In the genomic region with DNA sequence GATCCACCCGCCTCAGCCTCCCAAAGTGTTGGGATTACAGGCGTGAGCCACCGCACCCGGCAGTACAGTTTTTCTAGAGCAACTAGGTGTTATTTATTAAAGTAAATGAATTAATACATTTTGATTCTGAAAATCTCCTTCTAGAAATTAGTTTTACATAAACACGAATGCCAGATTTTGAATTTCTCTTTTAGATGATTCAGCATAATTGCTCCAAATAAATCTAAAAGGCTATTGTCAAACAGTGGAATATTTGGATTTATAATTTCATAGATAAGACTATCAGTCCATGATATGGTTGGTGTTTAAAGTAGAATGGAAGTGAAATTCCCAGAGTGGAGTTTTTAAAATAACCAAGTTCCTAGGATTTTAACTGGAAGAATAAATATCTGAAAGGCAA, we compare ENCODE assay signal across 2 cellular contexts.
TF ChIP-seq lines count a peak whose summit lies in the region.

No MANE protein-coding gene starts in this region.

TF ChIP-seq in SK-N-SH, 30 proteins besides CTCF, POLR2A, EP300 and RAD21 (continued from another document):
- TF ChIP-seq, protein P1, sequence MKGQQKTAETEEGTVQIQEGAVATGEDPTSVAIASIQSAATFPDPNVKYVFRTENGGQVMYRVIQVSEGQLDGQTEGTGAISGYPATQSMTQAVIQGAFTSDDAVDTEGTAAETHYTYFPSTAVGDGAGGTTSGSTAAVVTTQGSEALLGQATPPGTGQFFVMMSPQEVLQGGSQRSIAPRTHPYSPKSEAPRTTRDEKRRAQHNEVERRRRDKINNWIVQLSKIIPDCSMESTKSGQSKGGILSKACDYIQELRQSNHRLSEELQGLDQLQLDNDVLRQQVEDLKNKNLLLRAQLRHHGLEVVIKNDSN (IDR thresholded peaks at IDR 0.05; ENCODE audit: borderline replicate concordance, low read depth): no peak
- TF ChIP-seq TCF12 (IDR thresholded peaks at IDR 0.05): no peak
- TF ChIP-seq, protein P2, sequence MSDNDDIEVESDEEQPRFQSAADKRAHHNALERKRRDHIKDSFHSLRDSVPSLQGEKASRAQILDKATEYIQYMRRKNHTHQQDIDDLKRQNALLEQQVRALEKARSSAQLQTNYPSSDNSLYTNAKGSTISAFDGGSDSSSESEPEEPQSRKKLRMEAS (IDR thresholded peaks at IDR 0.05; ENCODE audit: low read depth): no peak
- TF ChIP-seq RFX5 (IDR thresholded peaks at IDR 0.05; ENCODE audit: low read length): no peak
- TF ChIP-seq NFIC (IDR thresholded peaks at IDR 0.05; ENCODE audit: borderline replicate concordance): no peak

TF ChIP-seq in SK-N-SH treated with all-trans-retinoic acid at 6 μM for 48 hours, 23 proteins besides CTCF, POLR2A, EP300 and RAD21 (continued from another document):
- TF ChIP-seq, protein P3, sequence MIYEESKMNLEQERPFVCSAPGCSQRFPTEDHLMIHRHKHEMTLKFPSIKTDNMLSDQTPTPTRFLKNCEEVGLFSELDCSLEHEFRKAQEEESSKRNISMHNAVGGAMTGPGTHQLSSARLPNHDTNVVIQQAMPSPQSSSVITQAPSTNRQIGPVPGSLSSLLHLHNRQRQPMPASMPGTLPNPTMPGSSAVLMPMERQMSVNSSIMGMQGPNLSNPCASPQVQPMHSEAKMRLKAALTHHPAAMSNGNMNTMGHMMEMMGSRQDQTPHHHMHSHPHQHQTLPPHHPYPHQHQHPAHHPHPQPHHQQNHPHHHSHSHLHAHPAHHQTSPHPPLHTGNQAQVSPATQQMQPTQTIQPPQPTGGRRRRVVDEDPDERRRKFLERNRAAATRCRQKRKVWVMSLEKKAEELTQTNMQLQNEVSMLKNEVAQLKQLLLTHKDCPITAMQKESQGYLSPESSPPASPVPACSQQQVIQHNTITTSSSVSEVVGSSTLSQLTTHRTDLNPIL (CRISPR knock-in tag; IDR thresholded peaks at IDR 0.05; ENCODE audit: low read depth): no peak
- TF ChIP-seq TCF4 (CRISPR knock-in tag; IDR thresholded peaks at IDR 0.05; ENCODE audit: borderline replicate concordance): no peak
- no peak for TF ChIP-seq PPARA (CRISPR knock-in tag; IDR thresholded peaks at IDR 0.05; ENCODE audit: borderline replicate concordance)
- TF ChIP-seq, protein P4, sequence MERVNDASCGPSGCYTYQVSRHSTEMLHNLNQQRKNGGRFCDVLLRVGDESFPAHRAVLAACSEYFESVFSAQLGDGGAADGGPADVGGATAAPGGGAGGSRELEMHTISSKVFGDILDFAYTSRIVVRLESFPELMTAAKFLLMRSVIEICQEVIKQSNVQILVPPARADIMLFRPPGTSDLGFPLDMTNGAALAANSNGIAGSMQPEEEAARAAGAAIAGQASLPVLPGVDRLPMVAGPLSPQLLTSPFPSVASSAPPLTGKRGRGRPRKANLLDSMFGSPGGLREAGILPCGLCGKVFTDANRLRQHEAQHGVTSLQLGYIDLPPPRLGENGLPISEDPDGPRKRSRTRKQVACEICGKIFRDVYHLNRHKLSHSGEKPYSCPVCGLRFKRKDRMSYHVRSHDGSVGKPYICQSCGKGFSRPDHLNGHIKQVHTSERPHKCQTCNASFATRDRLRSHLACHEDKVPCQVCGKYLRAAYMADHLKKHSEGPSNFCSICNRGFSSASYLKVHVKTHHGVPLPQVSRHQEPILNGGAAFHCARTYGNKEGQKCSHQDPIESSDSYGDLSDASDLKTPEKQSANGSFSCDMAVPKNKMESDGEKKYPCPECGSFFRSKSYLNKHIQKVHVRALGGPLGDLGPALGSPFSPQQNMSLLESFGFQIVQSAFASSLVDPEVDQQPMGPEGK (CRISPR knock-in tag; IDR thresholded peaks at IDR 0.05; ENCODE audit: borderline replicate concordance): no peak
- TF ChIP-seq ZNF70 (CRISPR knock-in tag; IDR thresholded peaks at IDR 0.05): no peak
- TF ChIP-seq ARNTL (CRISPR knock-in tag; IDR thresholded peaks at IDR 0.05; ENCODE audit: borderline replicate concordance, low read depth): no peak
